Comparison of ENCODE assay signal across 9 cellular contexts in genomic region chr6:30770164-30770563, GRCh38. TPM values are rescaled to one million over a fixed set of nuclear protein-coding genes. Genes with fewer than 3 reads are reported as not detected.
DNase-seq lines count a peak whose midpoint lies in the region; ATAC-seq, FAIRE-seq and TF ChIP-seq lines count a peak whose summit lies in the region.
"Had no signal": no experiment of that assay in that cellular context is flagged by ENCODE, and none has a peak within 500 bp of the region (broad histone marks: within the 10 kb centered on the region; RNA-seq: fewer than 3 reads in every experiment).

No MANE protein-coding gene starts in this region.

- dilution Hi-C loops in keratinocyte (cut with MboI; ENCODE audit: extremely low pct_ligation_motif_present, low sequenced_read_pairs) = no loop called here

- intact Hi-C loops in right cardiac atrium (cut with DNase I) (no loop called here), transverse colon (cut with DNase I; ENCODE audit: low total_unique reads) (no loop called here)

- no peaks in the 10 kb centered on the region for H4K20me1 ChIP-seq in keratinocyte (ENCODE audit: control insufficient read depth, extremely low read depth, insufficient read depth, low read length)

- H3K36me3 Mint-ChIP-seq in activated naive CD8-positive, alpha-beta T cell = no peaks in the 10 kb centered on the region

- H3K9me3 ChIP-seq in cardiac muscle cell (ENCODE audit: low read depth) (no peaks in the 10 kb centered on the region), right cardiac atrium (ENCODE audit: control insufficient read depth, low read length) (no peaks in the 10 kb centered on the region), keratinocyte (ENCODE audit: control insufficient read depth, low read depth, low read length) (no peaks in the 10 kb centered on the region), transverse colon (no peaks in the 10 kb centered on the region)

- no peaks in the 10 kb centered on the region for H3K79me2 ChIP-seq in keratinocyte (ENCODE audit: control insufficient read depth, insufficient read depth, low read length)

- no peak for TF ChIP-seq POLR2A in transverse colon (IDR thresholded peaks at IDR 0.05)

- no peak for DNase-seq in cardiac muscle cell (ENCODE audit: low read depth in 1 of 2, low spot score in 1 of 2)
- DNase-seq in right cardiac atrium = no peak
- DNase-seq in keratinocyte (ENCODE audit: low read depth, low spot score) = no peak
- no peak for DNase-seq in transverse colon
- DNase-seq in cerebellar cortex (ENCODE audit: low spot score) = no peak
- no peak for DNase-seq in ureter (ENCODE audit: low spot score)
- DNase-seq in GM19239 (ENCODE audit: insufficient read length, low spot score) = no peak
- DNase-seq: NCI-H510A had no signal

- peaks cover 13% of the 10 kb centered on the region for H3K4me1 ChIP-seq in cardiac muscle cell (ENCODE audit: low read depth)
- H3K4me1 ChIP-seq in right cardiac atrium (ENCODE audit: control insufficient read depth, insufficient read depth, low read length) = peaks cover 12% of the 10 kb centered on the region
- H3K4me1 ChIP-seq in keratinocyte (ENCODE audit: control insufficient read depth, extremely low read depth, insufficient read depth, low read length) = peaks cover 31% of the 10 kb centered on the region
- H3K4me1 ChIP-seq in transverse colon = peaks cover 0 to 18% (median 11%) of the 10 kb centered on the region in 4 donors

- no peaks in the 10 kb centered on the region for H3K27me3 ChIP-seq in cardiac muscle cell
- no peaks in the 10 kb centered on the region for H3K27me3 ChIP-seq in right cardiac atrium (ENCODE audit: control insufficient read depth, insufficient read depth)
- H3K27me3 ChIP-seq in keratinocyte (ENCODE audit: control insufficient read depth, extremely low read depth, insufficient read depth, low read length) = no peaks in the 10 kb centered on the region
- H3K27me3 ChIP-seq in transverse colon = no peaks in the 10 kb centered on the region

- H3K27ac Mint-ChIP-seq in activated naive CD8-positive, alpha-beta T cell = peak overlapping the region; percentile 100

- H3K4me3 Mint-ChIP-seq in activated naive CD8-positive, alpha-beta T cell = peak overlapping the region; percentile 74

- H2AFZ ChIP-seq in keratinocyte (ENCODE audit: control insufficient read depth, low read length) = peak overlapping the region; percentile 28

- in situ Hi-C loops in transverse colon (cut with MboI; ENCODE audit: low pct_ligation_motif_present in 1 of 4, low pct_unique_long_range_greater_than_20kb in 1 of 4, low sequenced_read_pairs in 3 of 4) = no loop called here

- no peaks in the 10 kb centered on the region for H3K9me1 ChIP-seq in keratinocyte (ENCODE audit: control insufficient read depth, extremely low read depth, insufficient read depth, low read length)

- TF ChIP-seq EP300 in transverse colon (IDR thresholded peaks at IDR 0.05; ENCODE audit: low read depth) = no peak

- no peaks in the 10 kb centered on the region for H3K9me3 Mint-ChIP-seq in activated naive CD8-positive, alpha-beta T cell (ENCODE audit: low read depth)

- H3K4me1 Mint-ChIP-seq in activated naive CD8-positive, alpha-beta T cell (ENCODE audit: low read depth) = peaks cover 77% of the 10 kb centered on the region

- no peaks in the 10 kb centered on the region for H3K27me3 Mint-ChIP-seq in activated naive CD8-positive, alpha-beta T cell

- peak overlapping the region; percentile 46 for H3K4me2 ChIP-seq in keratinocyte (ENCODE audit: control insufficient read depth, extremely low read depth, insufficient read depth, low read depth, low read length)

- no peak for FAIRE-seq in keratinocyte (lab: Jason Lieb, UNC)
- FAIRE-seq in GM19239 (lab: Jason Lieb, UNC) = no peak

- H3K9ac ChIP-seq in keratinocyte (ENCODE audit: control insufficient read depth, extremely low read depth, insufficient read depth, low read length) = peak overlapping the region; percentile 59

- TF ChIP-seq CTCF in cardiac muscle cell (IDR thresholded peaks at IDR 0.05; ENCODE audit: low read depth, low read length) = no peak
- no peak for TF ChIP-seq CTCF in keratinocyte (optimal IDR thresholded peaks at IDR 0.05 in 1 of 3, IDR thresholded peaks at IDR 0.05 in 1 of 3, conservative IDR thresholded peaks at IDR 0.05 in 1 of 3; ENCODE audit: extremely low read depth in 1 of 3, insufficient read depth in 2 of 3, low read length in 3 of 3)
- no peak for TF ChIP-seq CTCF in transverse colon (IDR thresholded peaks at IDR 0.05)

- WGBS in right cardiac atrium = 93% methylated on average over 2 of the region's 2 CpGs
- 86 to 91% methylated on average over 2 of the region's 2 CpGs for WGBS in transverse colon (ENCODE audit: low coverage in 1 of 2), 2 donors

- H3K4me3 ChIP-seq in cardiac muscle cell (no peak overlapping the region), right cardiac atrium (ENCODE audit: low read length) (no peak overlapping the region), keratinocyte (ENCODE audit: control insufficient read depth in 2 of 3, extremely low read depth in 1 of 3, insufficient read depth in 2 of 3, low read depth in 1 of 3, low read length in 3 of 3) (no peak overlapping the region), transverse colon (no peak overlapping the region)

- no peak for ATAC-seq in right cardiac atrium

- H3K27ac ChIP-seq in cardiac muscle cell (peak overlapping the region; percentile 55), right cardiac atrium (ENCODE audit: low read length) (no peak overlapping the region), keratinocyte (ENCODE audit: control insufficient read depth, insufficient read depth, low read length) (peak overlapping the region; percentile 95), transverse colon (peak overlapping the region; percentile 62 to 80 (median 73))

- H3K36me3 ChIP-seq in cardiac muscle cell (no peaks in the 10 kb centered on the region), keratinocyte (ENCODE audit: control insufficient read depth in 2 of 2, extremely low read depth in 1 of 2, insufficient read depth in 2 of 2, low read length in 2 of 2) (no peaks in the 10 kb centered on the region), transverse colon (no peaks in the 10 kb centered on the region)

RNA-seq across cellular contexts. Expression of gene IER3, which starts 25.8 kb away (rescaled TPM):
- 28.0 and 45.8 TPM in 2 replicates for total RNA-seq in cardiac muscle cell
- polyA plus RNA-seq in cardiac muscle cell = 20.1 and 25.8 TPM in 2 replicates
- total RNA-seq in right cardiac atrium = 10 to 100 TPM; 22.4 to 60.2 (median 34.1) TPM
- 63.6 TPM for polyA plus RNA-seq in right cardiac atrium
- 171 to 289 TPM (median 277 TPM) in 3 replicates for polyA plus RNA-seq in keratinocyte
- 212 TPM for polyA plus RNA-seq in keratinocyte (2011; ENCODE audit: low read depth)
- 139 and 176 TPM in 2 replicates for polyA plus RNA-seq in keratinocyte (2011; cell fraction: cytosol; rRNA removed)
- polyA plus RNA-seq in keratinocyte (2011; cell fraction: nucleus; rRNA removed) = 516 and 549 TPM in 2 replicates
- polyA plus RNA-seq in keratinocyte (2012; ENCODE audit: low replicate concordance) = 226 and 373 TPM in 2 replicates
- 46.6 to 116 TPM (median 58.4 TPM) in 3 replicates for polyA minus RNA-seq in keratinocyte
- 239 TPM for polyA minus RNA-seq in keratinocyte (2011; cell fraction: cytosol; rRNA and poly(A)+ RNA removed)
- 82.4 and 85.6 TPM in 2 replicates for polyA minus RNA-seq in keratinocyte (2011; cell fraction: nucleus; rRNA and poly(A)+ RNA removed)
- total RNA-seq in transverse colon = 100 to 1,000 TPM in 1 of 4 donors, 10 to 100 TPM in 3; 21.1 to 100 (median 84.6) TPM
- 23.8 TPM for total RNA-seq in ureter

RNA-seq across cellular contexts. Expression of gene FLOT1, which starts 27.7 kb away (rescaled TPM):
- total RNA-seq in cardiac muscle cell (208 and 222 TPM in 2 replicates), right cardiac atrium (100 to 1,000 TPM; 180 to 208 (median 199) TPM), transverse colon (100 to 1,000 TPM; 123 to 146 (median 139) TPM), ureter (133 TPM)
- polyA plus RNA-seq in cardiac muscle cell (236 and 261 TPM in 2 replicates), right cardiac atrium (264 TPM), keratinocyte (21.6 to 23.8 TPM (median 22.1 TPM) in 3 replicates)
- polyA plus RNA-seq in keratinocyte (2011; ENCODE audit: low read depth) = 52.5 TPM
- polyA plus RNA-seq in keratinocyte (2011; cell fraction: cytosol; rRNA removed) = 14.9 and 21.3 TPM in 2 replicates
- 21.6 and 22.0 TPM in 2 replicates for polyA plus RNA-seq in keratinocyte (2011; cell fraction: nucleus; rRNA removed)
- 19.5 and 22.0 TPM in 2 replicates for polyA plus RNA-seq in keratinocyte (2012; ENCODE audit: low replicate concordance)
- polyA minus RNA-seq in keratinocyte = 23.2 to 52.7 TPM (median 25.6 TPM) in 3 replicates
- polyA minus RNA-seq in keratinocyte (2011; cell fraction: cytosol; rRNA and poly(A)+ RNA removed) = 16.3 TPM
- 14.8 and 19.5 TPM in 2 replicates for polyA minus RNA-seq in keratinocyte (2011; cell fraction: nucleus; rRNA and poly(A)+ RNA removed)

RNA-seq across cellular contexts. Expression of gene TUBB, which starts 50.0 kb away (rescaled TPM):
- 827 and 939 TPM in 2 replicates for total RNA-seq in cardiac muscle cell
- polyA plus RNA-seq in cardiac muscle cell = 662 and 675 TPM in 2 replicates
- total RNA-seq in right cardiac atrium = 100 to 1,000 TPM; 130 to 250 (median 200) TPM
- 170 TPM for polyA plus RNA-seq in right cardiac atrium
- polyA plus RNA-seq in keratinocyte = 1,010 to 1,517 TPM (median 1,159 TPM) in 3 replicates
- polyA plus RNA-seq in keratinocyte (2011; ENCODE audit: low read depth) = 84.6 TPM
- polyA plus RNA-seq in keratinocyte (2011; cell fraction: cytosol; rRNA removed) = 1,081 and 1,086 TPM in 2 replicates
- 643 and 747 TPM in 2 replicates for polyA plus RNA-seq in keratinocyte (2011; cell fraction: nucleus; rRNA removed)
- 276 and 1,138 TPM in 2 replicates for polyA plus RNA-seq in keratinocyte (2012; ENCODE audit: low replicate concordance)
- 1,680 to 1,870 TPM (median 1,801 TPM) in 3 replicates for polyA minus RNA-seq in keratinocyte
- polyA minus RNA-seq in keratinocyte (2011; cell fraction: cytosol; rRNA and poly(A)+ RNA removed) = 842 TPM
- 371 and 465 TPM in 2 replicates for polyA minus RNA-seq in keratinocyte (2011; cell fraction: nucleus; rRNA and poly(A)+ RNA removed)
- total RNA-seq in transverse colon = 100 to 1,000 TPM in 3 of 4 donors, 10 to 100 TPM in 1; 77.1 to 128 (median 106) TPM
- 357 TPM for total RNA-seq in ureter

RNA-seq across cellular contexts. Expression of gene MDC1, which starts 53.1 kb away (rescaled TPM):
- total RNA-seq in cardiac muscle cell (14.3 and 21.9 TPM in 2 replicates), right cardiac atrium (10 to 100 TPM; 20.7 to 26.6 (median 24.2) TPM), transverse colon (10 to 100 TPM in 2 of 4 donors, 1 to 10 TPM in 2; 3.1 to 13.5 (median 9.7) TPM), ureter (41.1 TPM)
- polyA plus RNA-seq in cardiac muscle cell (30.0 and 44.1 TPM in 2 replicates), right cardiac atrium (11.1 TPM), keratinocyte (4.2 to 10.0 TPM (median 6.9 TPM) in 3 replicates)
- polyA plus RNA-seq in keratinocyte (2011; ENCODE audit: low read depth) = 2.8 TPM
- polyA plus RNA-seq in keratinocyte (2011; cell fraction: cytosol; rRNA removed) = 5.3 TPM in 2 replicates
- polyA plus RNA-seq in keratinocyte (2011; cell fraction: nucleus; rRNA removed) = 25.1 and 29.9 TPM in 2 replicates
- 5.5 and 41.2 TPM in 2 replicates for polyA plus RNA-seq in keratinocyte (2012; ENCODE audit: low replicate concordance)
- 5.6 to 43.2 TPM (median 10.2 TPM) in 3 replicates for polyA minus RNA-seq in keratinocyte
- polyA minus RNA-seq in keratinocyte (2011; cell fraction: cytosol; rRNA and poly(A)+ RNA removed) = 4.2 TPM
- 9.6 and 14.6 TPM in 2 replicates for polyA minus RNA-seq in keratinocyte (2011; cell fraction: nucleus; rRNA and poly(A)+ RNA removed)
